ENCODE assay signal across 16 cellular contexts in genomic region chr2:233179848-233180368, GRCh38.
DNase-seq lines count a peak whose midpoint lies in the region; ATAC-seq and TF ChIP-seq lines count a peak whose summit lies in the region.
"Had no signal": no experiment of that assay in that cellular context is flagged by ENCODE, and none has a peak within 500 bp of the region (broad histone marks: within the 10 kb centered on the region; RNA-seq: fewer than 3 reads in every experiment).

No MANE protein-coding gene starts in this region.

- no peaks in the 10 kb centered on the region for H3K27me3 Mint-ChIP-seq in activated naive CD4-positive, alpha-beta T cell treated with anti-CD3 and anti-CD28 coated beads for 36 hours (ENCODE audit: low read depth)
- H3K27me3 Mint-ChIP-seq in stimulated activated memory B cell treated with anti-CD40 and anti-IgM and Interleukin-4, amounts not matched to agents 10 μg/mL and 1 μg/mL and 100 μg/mL, for 72 hours = no peaks in the 10 kb centered on the region
- H3K27me3 Mint-ChIP-seq: stimulated activated naive CD8-positive, alpha-beta T cell treated with anti-CD3 and anti-CD28 coated beads, Interleukin-15, Interleukin-2, amounts not matched to agents 100 ng/mL and 50 ng/mL, for 24 hours had no signal

- no peak overlapping the region for H3K4me3 ChIP-seq in Panc1 (ENCODE audit: low read depth in 2 of 2, low read length in 2 of 2)
- H3K4me3 ChIP-seq: right atrium auricular region had no signal

- 0 out of 2 replicates have a peak, but pooled peaks have one; percentile 19 for ATAC-seq in Panc1
- no peak for ATAC-seq in stimulated activated memory B cell treated with anti-CD40 and anti-IgM and Interleukin-4, amounts not matched to agents 10 μg/mL and 1 μg/mL and 100 μg/mL, for 72 hours
- ATAC-seq: left colon had no signal

- H3K4me1 ChIP-seq in Panc1 (ENCODE audit: control insufficient read depth, insufficient read depth, low read length) = peaks cover 11% of the 10 kb centered on the region; the same call in 1 of the 2 replicates

- H3K9me3 ChIP-seq in Panc1 (ENCODE audit: control insufficient read depth, insufficient read depth, low read depth, low read length) = no peaks in the 10 kb centered on the region

- no peaks in the 10 kb centered on the region for H3K9me3 Mint-ChIP-seq in activated naive CD4-positive, alpha-beta T cell treated with anti-CD3 and anti-CD28 coated beads for 36 hours
- H3K9me3 Mint-ChIP-seq in stimulated activated memory B cell treated with anti-CD40 and anti-IgM and Interleukin-4, amounts not matched to agents 10 μg/mL and 1 μg/mL and 100 μg/mL, for 72 hours = no peaks in the 10 kb centered on the region
- H3K9me3 Mint-ChIP-seq: stimulated activated naive CD8-positive, alpha-beta T cell treated with anti-CD3 and anti-CD28 coated beads, Interleukin-15, Interleukin-2, amounts not matched to agents 100 ng/mL and 50 ng/mL, for 24 hours had no signal

- peak overlapping the region; percentile 24 for H3K27ac Mint-ChIP-seq in activated naive CD4-positive, alpha-beta T cell treated with anti-CD3 and anti-CD28 coated beads for 36 hours
- H3K27ac Mint-ChIP-seq in stimulated activated memory B cell treated with anti-CD40 and anti-IgM and Interleukin-4, amounts not matched to agents 10 μg/mL and 1 μg/mL and 100 μg/mL, for 72 hours = peak overlapping the region; percentile 63
- H3K27ac Mint-ChIP-seq: stimulated activated naive CD8-positive, alpha-beta T cell treated with anti-CD3 and anti-CD28 coated beads, Interleukin-15, Interleukin-2, amounts not matched to agents 100 ng/mL and 50 ng/mL, for 24 hours had no signal

- no peaks in the 10 kb centered on the region for H3K27me3 ChIP-seq in Panc1 (ENCODE audit: control insufficient read depth, insufficient read depth, low read length)
- H3K27me3 ChIP-seq: right atrium auricular region had no signal

- DNase-seq in activated naive CD4-positive, alpha-beta T cell treated with anti-CD3 and anti-CD28 coated beads for 36 hours = no peak
- DNase-seq in activated naive CD4-positive, alpha-beta T cell treated with anti-CD3 and anti-CD28 coated beads, Interleukin-2, amount 50 U/mL, for 16 hours = no peak
- DNase-seq in Panc1 (ENCODE audit: low read depth, low spot score) (no peak), germinal center (ENCODE audit: low spot score) (peak; percentile 23), mesenteric fat pad (ENCODE audit: low spot score) (no peak), NCI-H1436 treated with DMSO at 0.1 percent for 48 hours (lab: John Stamatoyannopoulos, UW) (no peak), C1 segment of cervical spinal cord (lab: John Stamatoyannopoulos, UW) (no peak)
- DNase-seq: GOT3; left colon; MM.1S; NCI-H2081; NCI-H510A treated with DMSO at 0.1 percent for 48 hours; stimulated activated CD4-positive, alpha-beta T cell treated with anti-CD3 and anti-CD28 coated beads, Interleukin-15, amount 100 ng/mL, for 24 hours had no signal

- no peak overlapping the region for H3K27ac ChIP-seq in Panc1 (ENCODE audit: low read length)

- CTCF ChIA-PET in activated naive CD4-positive, alpha-beta T cell treated with anti-CD3 and anti-CD28 coated beads for 36 hours (lab: Charles Lee) = no interaction called here
- CTCF ChIA-PET in Panc1 (lab: Charles Lee) = no interaction called here

- POLR2A ChIA-PET in Panc1 (lab: Charles Lee) = no interaction called here

- H3K36me3 ChIP-seq in Panc1 (ENCODE audit: control insufficient read depth, insufficient read depth, low read length) = no peaks in the 10 kb centered on the region
- H3K36me3 ChIP-seq: right atrium auricular region had no signal

- H3K4me1 Mint-ChIP-seq in activated naive CD4-positive, alpha-beta T cell treated with anti-CD3 and anti-CD28 coated beads for 36 hours (ENCODE audit: low read depth) = no peaks in the 10 kb centered on the region
- H3K4me1 Mint-ChIP-seq in stimulated activated memory B cell treated with anti-CD40 and anti-IgM and Interleukin-4, amounts not matched to agents 10 μg/mL and 1 μg/mL and 100 μg/mL, for 72 hours = peaks cover 41% of the 10 kb centered on the region

- in situ Hi-C loops in Panc1 (cut with HindIII; ENCODE audit: low pct_unique_long_range_greater_than_20kb, low sequenced_read_pairs) = no loop called here

- intact Hi-C loops in activated naive CD4-positive, alpha-beta T cell treated with anti-CD3 and anti-CD28 coated beads for 36 hours (cut with micrococcal nuclease) = no loop called here
- intact Hi-C loops in Panc1 (cut with micrococcal nuclease; ENCODE audit: unreplicated experiment) = no loop called here

- no peak overlapping the region for H3K4me3 Mint-ChIP-seq in activated naive CD4-positive, alpha-beta T cell treated with anti-CD3 and anti-CD28 coated beads for 36 hours
- H3K4me3 Mint-ChIP-seq in stimulated activated memory B cell treated with anti-CD40 and anti-IgM and Interleukin-4, amounts not matched to agents 10 μg/mL and 1 μg/mL and 100 μg/mL, for 72 hours = no peak overlapping the region
- H3K4me3 Mint-ChIP-seq: stimulated activated naive CD8-positive, alpha-beta T cell treated with anti-CD3 and anti-CD28 coated beads, Interleukin-15, Interleukin-2, amounts not matched to agents 100 ng/mL and 50 ng/mL, for 24 hours had no signal

- H3K36me3 Mint-ChIP-seq in activated naive CD4-positive, alpha-beta T cell treated with anti-CD3 and anti-CD28 coated beads for 36 hours (ENCODE audit: low read depth) = peaks cover 39% of the 10 kb centered on the region
- peaks cover 75% of the 10 kb centered on the region for H3K36me3 Mint-ChIP-seq in stimulated activated memory B cell treated with anti-CD40 and anti-IgM and Interleukin-4, amounts not matched to agents 10 μg/mL and 1 μg/mL and 100 μg/mL, for 72 hours

- TF ChIP-seq CTCF in Panc1 (IDR thresholded peaks at IDR 0.05) = no peak

- no TSS peak for BruUV-seq in Panc1 (replicated peaks; lab: Mats Ljungman, UMichigan)
